Comparison of ENCODE assay signal across 11 cellular contexts in the genomic region with DNA sequence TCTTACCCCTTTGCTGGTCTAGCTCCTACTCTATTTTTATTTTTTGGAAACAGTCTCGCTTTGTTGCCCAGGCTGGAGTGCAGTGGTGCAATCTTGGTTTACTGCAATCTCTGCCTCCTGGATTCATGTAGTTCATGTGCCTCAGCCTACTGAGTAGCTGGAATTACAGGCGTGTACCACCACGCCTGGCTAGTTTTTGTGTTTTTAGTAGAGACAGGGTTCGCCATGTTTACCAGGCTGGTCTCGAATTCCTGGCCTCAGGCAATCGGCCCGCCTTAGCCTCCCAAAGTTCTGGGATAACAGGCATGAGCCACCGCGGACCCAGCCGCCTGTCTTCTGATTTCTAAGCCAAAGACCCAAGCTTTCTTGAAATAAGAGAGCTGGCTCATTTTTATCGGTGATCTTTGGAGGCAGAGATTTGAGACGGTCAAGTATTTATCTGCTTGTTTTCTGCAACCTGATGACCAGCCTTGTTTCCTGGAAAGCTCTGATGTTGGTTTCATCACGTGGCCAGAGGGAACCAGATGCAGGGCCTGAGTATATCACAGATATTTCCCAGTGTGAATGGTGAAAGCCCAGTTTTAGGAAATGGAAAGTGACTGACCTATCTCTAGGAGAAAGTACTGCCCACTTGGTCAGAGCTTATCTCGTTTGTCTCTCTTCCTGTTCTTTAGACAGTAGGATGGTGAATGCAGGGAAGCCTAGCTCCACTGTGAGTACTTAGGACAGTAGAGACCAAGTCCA. TPM values are rescaled to one million over a fixed set of nuclear protein-coding genes. Genes with fewer than 3 reads are reported as not detected.
DNase-seq lines count a peak whose midpoint lies in the region; ATAC-seq, FAIRE-seq and TF ChIP-seq lines count a peak whose summit lies in the region.
"Had no signal": no experiment of that assay in that cellular context is flagged by ENCODE, and none has a peak within 500 bp of the region (broad histone marks: within the 10 kb centered on the region; RNA-seq: fewer than 3 reads in every experiment).

No MANE protein-coding gene starts in this region.

- no peaks in the 10 kb centered on the region for H3K9me1 ChIP-seq in endothelial cell of umbilical vein (replicated peaks; ENCODE audit: control insufficient read depth, extremely low read depth, insufficient read depth, low read length)

- 86% methylated on average over 14 of the region's 14 CpGs for WGBS in mammary epithelial cell (ENCODE audit: low coverage, missing lambda C conversion rate)

- H3K9me3 Mint-ChIP-seq in MCF 10A (ENCODE audit: unreplicated experiment) = no peaks in the 10 kb centered on the region
- H3K9me3 Mint-ChIP-seq in type B pancreatic cell = no peaks in the 10 kb centered on the region

- BruUV-seq in MCF 10A (replicated peaks; lab: Mats Ljungman, UMichigan) = no TSS peak
- no TSS peak for BruUV-seq in mammary epithelial cell (replicated peaks; lab: Mats Ljungman, UMichigan)
- no TSS peak for BruUV-seq in endothelial cell of umbilical vein (replicated peaks; lab: Mats Ljungman, UMichigan)

- TF ChIP-seq CTCF in MCF 10A (IDR thresholded peaks at IDR 0.05; ENCODE audit: unreplicated experiment) = no peak
- no peak for TF ChIP-seq CTCF in mammary epithelial cell (conservative IDR thresholded peaks at IDR 0.05 in 1 of 2, IDR thresholded peaks at IDR 0.05 in 1 of 2; ENCODE audit: extremely low read depth in 1 of 2, insufficient read depth in 1 of 2, low read depth in 1 of 2, low read length in 2 of 2)
- TF ChIP-seq CTCF in endothelial cell of umbilical vein (IDR thresholded peaks at IDR 0.05; ENCODE audit: extremely low read depth in 1 of 2, insufficient read depth in 1 of 2, low read depth in 1 of 2, low read length in 2 of 2) = no peak
- no peak for TF ChIP-seq CTCF in type B pancreatic cell (conservative IDR thresholded peaks at IDR 0.05)

- H3K9ac ChIP-seq in mammary epithelial cell (ENCODE audit: insufficient read depth, low read length) = no peak overlapping the region
- H3K9ac ChIP-seq in endothelial cell of umbilical vein (replicated peaks; ENCODE audit: extremely low read depth, insufficient read depth, low read length) = no peak overlapping the region

- H3K4me2 ChIP-seq in mammary epithelial cell (ENCODE audit: insufficient read depth, low read depth, low read length) (no peak overlapping the region), endothelial cell of umbilical vein (ENCODE audit: insufficient read depth, low read length) (no peak overlapping the region)

- no peak overlapping the region for H3K4me3 ChIP-seq in mammary epithelial cell (replicated peaks in 1 of 3; ENCODE audit: insufficient read depth in 1 of 3, low read depth in 2 of 3, low read length in 3 of 3)
- H3K4me3 ChIP-seq in endothelial cell of umbilical vein (replicated peaks in 1 of 3; ENCODE audit: insufficient read depth in 1 of 3, low read depth in 1 of 3, low read length in 3 of 3) = no peak overlapping the region
- H3K4me3 ChIP-seq: esophagus squamous epithelium had no signal

- H4K20me1 ChIP-seq in mammary epithelial cell (ENCODE audit: insufficient read depth, low read length) (no peaks in the 10 kb centered on the region), endothelial cell of umbilical vein (replicated peaks; ENCODE audit: control insufficient read depth, extremely low read depth, insufficient read depth, low read length) (no peaks in the 10 kb centered on the region)

- FAIRE-seq in endothelial cell of umbilical vein (lab: Jason Lieb, UNC) = peak; percentile 81

- intact Hi-C loops in MCF 10A (cut with micrococcal nuclease) = no loop called here
- intact Hi-C loops in mammary epithelial cell (cut with micrococcal nuclease) = no loop called here
- intact Hi-C loops in endothelial cell of umbilical vein (cut with micrococcal nuclease) = no loop called here

- CTCF ChIA-PET in MCF 10A (lab: Yijun Ruan, JAX) (interaction anchor here (0.6 to 1.0 kb wide), 4 partner anchors 16 to 362 kb away, joined by 3 to 4 read pairs (median 3); no protein-coding TSS in a partner anchor), mammary epithelial cell (lab: Charles Lee; ENCODE audit: low non-redundant PET) (no interaction called here), endothelial cell of umbilical vein (lab: Charles Lee) (interaction anchor here (0.7 to 3.4 kb wide), 8 partner anchors 8 to 382 kb away, joined by 3 to 15 read pairs (median 6); partner anchors contain the start of genes APOA5, PAFAH1B2 and PCSK7)

- H3K36me3 Mint-ChIP-seq in MCF 10A (ENCODE audit: insufficient read depth, unreplicated experiment) (peaks cover 41% of the 10 kb centered on the region), type B pancreatic cell (peaks cover 10% of the 10 kb centered on the region)

- POLR2A ChIA-PET in MCF 10A (lab: Yijun Ruan, JAX) (interaction anchor here (1.0 to 1.7 kb wide), 6 partner anchors 10 to 49 kb away, joined by 3 to 8 read pairs (median 4); partner anchors contain the start of gene PAFAH1B2), endothelial cell of umbilical vein (lab: Charles Lee) (interaction anchor here (0.6 to 0.9 kb wide), 2 partner anchors 28 to 159 kb away, joined by 3 to 5 read pairs; no protein-coding TSS in a partner anchor)

- H3K79me2 ChIP-seq in mammary epithelial cell (ENCODE audit: insufficient read depth, low read length) (peaks cover 3% of the 10 kb centered on the region), endothelial cell of umbilical vein (ENCODE audit: control insufficient read depth, insufficient read depth, low read length) (no peaks in the 10 kb centered on the region)

- no peak overlapping the region for H2AFZ ChIP-seq in mammary epithelial cell (ENCODE audit: low read depth, low read length)
- H2AFZ ChIP-seq in endothelial cell of umbilical vein (ENCODE audit: low read depth, low read length) = no peak overlapping the region

- no peak for DNase-seq in MCF 10A (ENCODE audit: unreplicated experiment)
- DNase-seq in mammary epithelial cell = no peak
- DNase-seq in endothelial cell of umbilical vein (ENCODE audit: low read depth, low spot score) = peak; percentile 68
- DNase-seq in lung microvascular endothelial cell (ENCODE audit: low read depth in 2 of 2) = peak; percentile 60 to 81
- DNase-seq in type B pancreatic cell (ENCODE audit: extremely low spot score, unreplicated experiment) = no peak
- DNase-seq in activated effector memory CD4-positive, alpha-beta T cell treated with Interleukin-2 at 50 U/mL for 16 hours = no peak
- no peak for DNase-seq in stimulated activated CD4-positive, alpha-beta T cell treated with anti-CD3 and anti-CD28 coated beads, Interleukin-4, amount 100 ng/mL, for 4 hours
- DNase-seq: activated T-cell treated with anti-CD3 and anti-CD28 coated beads for 4 hours, esophagus squamous epithelium, SIG-M5 had no signal

- no peak overlapping the region for H3K27ac ChIP-seq in mammary epithelial cell (ENCODE audit: insufficient read depth, low read depth, low read length)
- H3K27ac ChIP-seq in endothelial cell of umbilical vein (ENCODE audit: insufficient read depth, low read depth, low read length) = no peak overlapping the region

- TF ChIP-seq POLR2A in endothelial cell of umbilical vein (IDR thresholded peaks at IDR 0.05; ENCODE audit: low read depth, low read length) = no peak

- H3K4me3 Mint-ChIP-seq in MCF 10A (ENCODE audit: unreplicated experiment) (no peak overlapping the region), type B pancreatic cell (peak overlapping the region; percentile 30)

- no peak for ATAC-seq in HG03095 (IDR thresholded peaks at IDR 0.05; ENCODE audit: unreplicated experiment)

- peak overlapping the region; percentile 70 for H3K27ac Mint-ChIP-seq in MCF 10A (ENCODE audit: low read depth, unreplicated experiment)
- peak overlapping the region; percentile 55 for H3K27ac Mint-ChIP-seq in type B pancreatic cell

- H3K4me1 Mint-ChIP-seq in MCF 10A (ENCODE audit: insufficient read depth, unreplicated experiment) (no peaks in the 10 kb centered on the region), type B pancreatic cell (ENCODE audit: unreplicated experiment) (peaks cover 48% of the 10 kb centered on the region)

- peaks cover under 1% of the 10 kb centered on the region for H3K4me1 ChIP-seq in mammary epithelial cell (ENCODE audit: insufficient read depth, low read length)
- peaks cover 16% of the 10 kb centered on the region for H3K4me1 ChIP-seq in endothelial cell of umbilical vein (ENCODE audit: control insufficient read depth, extremely low read depth, insufficient read depth, low read length)

- H3K27me3 Mint-ChIP-seq in MCF 10A (ENCODE audit: insufficient read depth, unreplicated experiment) (no peaks in the 10 kb centered on the region), type B pancreatic cell (no peaks in the 10 kb centered on the region)

- H3K9me3 ChIP-seq in mammary epithelial cell (replicated peaks; ENCODE audit: insufficient read depth, low read length) (no peaks in the 10 kb centered on the region), endothelial cell of umbilical vein (replicated peaks; ENCODE audit: control insufficient read depth, insufficient read depth, low read length) (no peaks in the 10 kb centered on the region)
- H3K9me3 ChIP-seq: esophagus squamous epithelium had no signal

- H3K36me3 ChIP-seq in mammary epithelial cell (ENCODE audit: insufficient read depth, low read length) (peaks cover 10% of the 10 kb centered on the region), endothelial cell of umbilical vein (ENCODE audit: control insufficient read depth in 2 of 2, extremely low read depth in 1 of 2, insufficient read depth in 2 of 2, low read length in 2 of 2) (peaks cover 4 to 9% of the 10 kb centered on the region in 2 experiments)

- H3K27me3 ChIP-seq in mammary epithelial cell (ENCODE audit: insufficient read depth, low read length) (no peaks in the 10 kb centered on the region), endothelial cell of umbilical vein (ENCODE audit: control insufficient read depth in 2 of 2, insufficient read depth in 2 of 2, low read length in 2 of 2) (no peaks in the 10 kb centered on the region)
- H3K27me3 ChIP-seq: esophagus squamous epithelium had no signal

- dilution Hi-C loops in mammary epithelial cell (cut with HindIII; ENCODE audit: low sequenced_read_pairs) (loop anchor here (5.0 kb wide), 1 partner anchor 49 kb away; no protein-coding TSS in a partner anchor), endothelial cell of umbilical vein (cut with MboI; ENCODE audit: extremely low pct_ligation_motif_present, low sequenced_read_pairs) (no loop called here)

- in situ Hi-C loops in mammary epithelial cell (cut with MboI; ENCODE audit: low sequenced_read_pairs in 2 of 2) = no loop called here

RNA-seq across cellular contexts. Expression of gene SIDT2, which starts 5.7 kb away (rescaled TPM):
- 17.5 and 18.4 TPM in 2 replicates for total RNA-seq in MCF 10A (2022)
- 10 to 100 TPM; 17.2 to 30.6 TPM for total RNA-seq in mammary epithelial cell
- 16.2 TPM for polyA plus RNA-seq in mammary epithelial cell
- 95.0 TPM for polyA minus RNA-seq in mammary epithelial cell
- total RNA-seq in endothelial cell of umbilical vein = 26.0 and 28.7 TPM in 2 replicates
- polyA plus RNA-seq in endothelial cell of umbilical vein = 34.5 and 37.5 TPM in 2 replicates
- polyA plus RNA-seq in endothelial cell of umbilical vein (2011; cell fraction: cytosol; rRNA removed) = 24.3 and 24.5 TPM in 2 replicates
- 72.1 and 94.6 TPM in 2 replicates for polyA plus RNA-seq in endothelial cell of umbilical vein (2011; cell fraction: nucleus; rRNA removed)
- 22.7 and 30.0 TPM in 2 replicates for polyA plus RNA-seq in endothelial cell of umbilical vein (2012)
- 45.0 and 75.7 TPM in 2 replicates for polyA minus RNA-seq in endothelial cell of umbilical vein
- polyA minus RNA-seq in endothelial cell of umbilical vein (2011; cell fraction: cytosol; rRNA and poly(A)+ RNA removed) = 8.9 TPM
- 43.7 and 44.1 TPM in 2 replicates for polyA minus RNA-seq in endothelial cell of umbilical vein (2011; cell fraction: nucleus; rRNA and poly(A)+ RNA removed)
- 7.2 and 8.9 TPM in 2 replicates for total RNA-seq in lung microvascular endothelial cell
- 53.1 and 62.0 TPM in 2 replicates for total RNA-seq in type B pancreatic cell (ENCODE audit: low replicate concordance)

RNA-seq across cellular contexts. Expression of gene TAGLN, which starts 26.3 kb away (rescaled TPM):
- 18.0 and 45.4 TPM in 2 replicates for total RNA-seq in MCF 10A (2022)
- total RNA-seq in mammary epithelial cell = 1,000 to 10,000 TPM in 1 of 2 donors, 100 to 1,000 TPM in 1; 171 to 3,470 TPM
- polyA plus RNA-seq in mammary epithelial cell = 55.9 TPM
- 8.0 TPM for polyA minus RNA-seq in mammary epithelial cell
- 17.9 and 20.8 TPM in 2 replicates for total RNA-seq in endothelial cell of umbilical vein
- polyA plus RNA-seq in endothelial cell of umbilical vein = 113 and 159 TPM in 2 replicates
- 165 and 174 TPM in 2 replicates for polyA plus RNA-seq in endothelial cell of umbilical vein (2011; cell fraction: cytosol; rRNA removed)
- 80.4 and 84.5 TPM in 2 replicates for polyA plus RNA-seq in endothelial cell of umbilical vein (2011; cell fraction: nucleus; rRNA removed)
- 49.4 and 88.3 TPM in 2 replicates for polyA plus RNA-seq in endothelial cell of umbilical vein (2012)
- polyA minus RNA-seq in endothelial cell of umbilical vein = 59.3 and 82.9 TPM in 2 replicates
- polyA minus RNA-seq in endothelial cell of umbilical vein (2011; cell fraction: cytosol; rRNA and poly(A)+ RNA removed) = 3.1 TPM
- 11.1 and 15.0 TPM in 2 replicates for polyA minus RNA-seq in endothelial cell of umbilical vein (2011; cell fraction: nucleus; rRNA and poly(A)+ RNA removed)
- 7.3 and 9.2 TPM in 2 replicates for total RNA-seq in lung microvascular endothelial cell
- 97.9 and 106 TPM in 2 replicates for total RNA-seq in type B pancreatic cell (ENCODE audit: low replicate concordance)

RNA-seq across cellular contexts. Expression of gene PAFAH1B2, which starts 28.8 kb away (rescaled TPM):
- total RNA-seq in MCF 10A (2022) (146 and 174 TPM in 2 replicates), mammary epithelial cell (100 to 1,000 TPM; 129 to 177 TPM), endothelial cell of umbilical vein (128 and 130 TPM in 2 replicates), lung microvascular endothelial cell (141 and 188 TPM in 2 replicates), type B pancreatic cell (ENCODE audit: low replicate concordance) (94.5 and 101 TPM in 2 replicates)
- polyA plus RNA-seq in mammary epithelial cell (75.2 TPM), endothelial cell of umbilical vein (29.1 and 34.2 TPM in 2 replicates)
- polyA minus RNA-seq in mammary epithelial cell (222 TPM), endothelial cell of umbilical vein (167 and 180 TPM in 2 replicates)
- 47.4 and 49.2 TPM in 2 replicates for polyA plus RNA-seq in endothelial cell of umbilical vein (2011; cell fraction: cytosol; rRNA removed)
- polyA plus RNA-seq in endothelial cell of umbilical vein (2011; cell fraction: nucleus; rRNA removed) = 32.4 and 35.7 TPM in 2 replicates
- 52.6 and 63.5 TPM in 2 replicates for polyA plus RNA-seq in endothelial cell of umbilical vein (2012)
- 43.7 TPM for polyA minus RNA-seq in endothelial cell of umbilical vein (2011; cell fraction: cytosol; rRNA and poly(A)+ RNA removed)
- 31.8 and 46.3 TPM in 2 replicates for polyA minus RNA-seq in endothelial cell of umbilical vein (2011; cell fraction: nucleus; rRNA and poly(A)+ RNA removed)

RNA-seq across cellular contexts. Expression of gene PCSK7, which starts 59.0 kb away (rescaled TPM):
- total RNA-seq in MCF 10A (2022) (58.6 and 61.8 TPM in 2 replicates), mammary epithelial cell (10 to 100 TPM; 48.8 to 80.9 TPM), endothelial cell of umbilical vein (68.0 and 72.7 TPM in 2 replicates), lung microvascular endothelial cell (27.0 and 35.1 TPM in 2 replicates), type B pancreatic cell (ENCODE audit: low replicate concordance) (54.6 and 61.1 TPM in 2 replicates)
- polyA plus RNA-seq in mammary epithelial cell (39.1 TPM), endothelial cell of umbilical vein (40.8 and 43.2 TPM in 2 replicates)
- polyA minus RNA-seq in mammary epithelial cell (37.9 TPM), endothelial cell of umbilical vein (58.7 and 60.5 TPM in 2 replicates)
- polyA plus RNA-seq in endothelial cell of umbilical vein (2011; cell fraction: cytosol; rRNA removed) = 35.5 and 39.8 TPM in 2 replicates
- polyA plus RNA-seq in endothelial cell of umbilical vein (2011; cell fraction: nucleus; rRNA removed) = 123 and 126 TPM in 2 replicates
- 40.9 and 41.6 TPM in 2 replicates for polyA plus RNA-seq in endothelial cell of umbilical vein (2012)
- polyA minus RNA-seq in endothelial cell of umbilical vein (2011; cell fraction: cytosol; rRNA and poly(A)+ RNA removed) = 13.3 TPM
- polyA minus RNA-seq in endothelial cell of umbilical vein (2011; cell fraction: nucleus; rRNA and poly(A)+ RNA removed) = 45.2 and 48.0 TPM in 2 replicates

RNA-seq across cellular contexts. Expression of gene RNF214, which starts 59.6 kb away (rescaled TPM):
- total RNA-seq in MCF 10A (2022) (23.3 TPM in 2 replicates), mammary epithelial cell (10 to 100 TPM; 10.3 to 22.4 TPM), endothelial cell of umbilical vein (26.1 and 28.2 TPM in 2 replicates), lung microvascular endothelial cell (5.2 and 7.1 TPM in 2 replicates), type B pancreatic cell (ENCODE audit: low replicate concordance) (29.0 and 34.7 TPM in 2 replicates)
- polyA plus RNA-seq in mammary epithelial cell (8.5 TPM), endothelial cell of umbilical vein (24.3 and 26.1 TPM in 2 replicates)
- polyA minus RNA-seq in mammary epithelial cell (34.6 TPM), endothelial cell of umbilical vein (32.4 and 34.5 TPM in 2 replicates)
- 14.3 and 15.1 TPM in 2 replicates for polyA plus RNA-seq in endothelial cell of umbilical vein (2011; cell fraction: cytosol; rRNA removed)
- 32.0 and 34.5 TPM in 2 replicates for polyA plus RNA-seq in endothelial cell of umbilical vein (2011; cell fraction: nucleus; rRNA removed)
- 13.6 and 13.7 TPM in 2 replicates for polyA plus RNA-seq in endothelial cell of umbilical vein (2012)
- 7.1 TPM for polyA minus RNA-seq in endothelial cell of umbilical vein (2011; cell fraction: cytosol; rRNA and poly(A)+ RNA removed)
- 19.2 and 20.7 TPM in 2 replicates for polyA minus RNA-seq in endothelial cell of umbilical vein (2011; cell fraction: nucleus; rRNA and poly(A)+ RNA removed)

Comparison
In these comparisons a context has a peak if more than half of its experiments do, and no peak if none do; other contexts are left out.
1. DNase-seq: peak in endothelial cell of umbilical vein (single experiment) and lung microvascular endothelial cell (2 of 2); none in MCF 10A (single experiment), mammary epithelial cell (single experiment), type B pancreatic cell (single experiment), activated effector memory CD4-positive, alpha-beta T cell treated with Interleukin-2 at 50 U/mL for 16 hours (single experiment) and stimulated activated CD4-positive, alpha-beta T cell treated with anti-CD3 and anti-CD28 coated beads, Interleukin-4, amount 100 ng/mL, for 4 hours (0 of 2).